Comparison of ENCODE assay signal across 8 cellular contexts in the genomic region with DNA sequence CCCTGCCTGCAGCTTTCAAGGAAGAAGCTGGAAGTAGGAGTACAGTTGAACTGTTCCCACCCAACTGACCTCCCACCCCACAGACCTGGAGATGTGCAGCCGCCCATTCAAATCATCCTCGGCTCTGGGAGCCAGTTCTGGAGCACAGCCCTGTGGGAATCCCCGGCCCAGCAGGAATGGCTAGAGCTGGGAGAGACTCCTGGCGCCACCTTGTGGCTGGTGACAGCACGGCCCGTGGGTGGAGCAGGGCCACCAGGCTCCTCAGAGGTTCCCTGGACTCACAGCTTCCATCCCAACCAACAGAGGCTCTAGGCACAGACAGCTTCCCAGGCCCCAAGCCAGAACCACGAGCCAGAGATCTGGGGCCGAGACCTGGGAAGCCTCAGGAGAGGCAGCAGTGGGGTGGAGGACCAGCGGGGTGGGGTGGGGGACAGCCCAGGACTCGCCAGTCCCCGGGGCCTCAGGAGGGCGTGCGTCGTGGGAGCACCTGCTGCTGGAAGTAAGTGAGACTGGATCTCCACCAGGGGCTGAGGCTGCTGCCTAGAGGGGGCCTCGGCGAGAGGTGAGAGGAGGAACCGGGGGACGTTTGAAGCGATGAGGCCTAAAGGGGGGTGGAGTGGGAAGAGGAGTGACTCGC. TPM values are rescaled to one million over a fixed set of nuclear protein-coding genes. Genes with fewer than 3 reads are reported as not detected.
DNase-seq lines count a peak whose midpoint lies in the region; ATAC-seq and TF ChIP-seq lines count a peak whose summit lies in the region.

No MANE protein-coding gene starts in this region.

- no peak for ATAC-seq in HG02973 (IDR thresholded peaks at IDR 0.05; ENCODE audit: unreplicated experiment)

- H3K4me3 ChIP-seq in HFF-Myc (replicated peaks; ENCODE audit: low read depth, low read length) (no peak overlapping the region), epithelial cell of proximal tubule (ENCODE audit: low read depth, low read length) (no peak overlapping the region)

- TF ChIP-seq CTCF in HFF-Myc (IDR thresholded peaks at IDR 0.05; ENCODE audit: low read depth, low read length, missing control alignments), result peak; percentile 94
- peak; percentile 88 for TF ChIP-seq CTCF in epithelial cell of proximal tubule (conservative IDR thresholded peaks at IDR 0.05; ENCODE audit: low read depth, low read length)

- DNase-seq in CD1c-positive myeloid dendritic cell (ENCODE audit: extremely low spot score), result peak; percentile 82
- peak; percentile 35 for DNase-seq in HFF-Myc (ENCODE audit: extremely low read depth, low read depth)
- peak; percentile 84 for DNase-seq in NCI-H82 (lab: John Stamatoyannopoulos, UW)
- peak; percentile 50 for DNase-seq in activated T-cell treated with anti-CD3 and anti-CD28 coated beads for 24 hours (ENCODE audit: low read depth)
- no peak for DNase-seq in epithelial cell of proximal tubule (ENCODE audit: low read depth)
- peak; percentile 79 for DNase-seq in mucosa of gallbladder (ENCODE audit: low spot score)
- DNase-seq in stimulated activated CD8-positive, alpha-beta memory T cell treated with anti-CD3 and anti-CD28 coated beads, Interleukin-4, amount 100 ng/mL, for 24 hours (ENCODE audit: low read depth), result peak; percentile 56

RNA-seq across cellular contexts. Expression of a gene that starts 43.4 kb away (rescaled TPM):
- total RNA-seq in epithelial cell of proximal tubule (43.8 and 52.3 TPM in 2 replicates), mucosa of gallbladder (48.2 TPM)
